In genomic region chr4:76597423-76597979, GRCh38 we compare ENCODE assay signal across 24 cellular contexts.
DNase-seq lines count a peak whose midpoint lies in the region; ATAC-seq and TF ChIP-seq lines count a peak whose summit lies in the region.
"Had no signal": no experiment of that assay in that cellular context is flagged by ENCODE, and none has a peak within 500 bp of the region (broad histone marks: within the 10 kb centered on the region; RNA-seq: fewer than 3 reads in every experiment).

No MANE protein-coding gene starts in this region.

- H3K36me3 ChIP-seq in prostate gland = no peaks in the 10 kb centered on the region
- no peaks in the 10 kb centered on the region for H3K36me3 ChIP-seq in MM.1S (replicated peaks; ENCODE audit: insufficient read depth, low read length)
- H3K36me3 ChIP-seq: gastrocnemius medialis, transverse colon had no signal

- H3F3A ChIP-seq in MM.1S (ENCODE audit: insufficient read depth, low read length) = no peaks in the 10 kb centered on the region; the same call in 1 of the 2 replicates

- H2AFZ ChIP-seq in MM.1S (ENCODE audit: low read length) = no peak overlapping the region
- H2AFZ ChIP-seq: GM23248 had no signal

- no peaks in the 10 kb centered on the region for H4K20me1 ChIP-seq in MM.1S (ENCODE audit: insufficient read depth, low read length)

- no peak overlapping the region for H3K9ac ChIP-seq in MM.1S (ENCODE audit: low read length)
- H3K9ac ChIP-seq: GM23248 had no signal

- TF ChIP-seq POLR2A in prostate gland (IDR thresholded peaks at IDR 0.05) = no peak

- DNase-seq in CD1c-positive myeloid dendritic cell (ENCODE audit: extremely low spot score) (peak; percentile 2), NCI-H69 (lab: John Stamatoyannopoulos, UW) (peak; percentile 29), epithelial cell of esophagus (ENCODE audit: low read depth) (peak; percentile 73), prostate gland (ENCODE audit: low spot score) (no peak), MM.1S (no peak), islet precursor cell (no peak)
- DNase-seq: activated CD4-positive, alpha-beta T cell treated with anti-CD3 and anti-CD28 coated beads for 36 hours; activated effector memory CD4-positive, alpha-beta T cell treated with Interleukin-2 at 50 U/mL for 16 hours; activated naive CD8-positive, alpha-beta T cell treated with anti-CD3 and anti-CD28 coated beads, Interleukin-2, amount 10 ng/mL, durations not matched to agents 7 days and 5 days; activated T-cell treated with anti-CD3 and anti-CD28 coated beads for 4 hours; CD4-positive, CD25-positive, alpha-beta regulatory T cell; central memory CD4-positive, alpha-beta T cell; dermis blood vessel endothelial cell; EL; gastrocnemius medialis; GM23248; HFFc6; NCI-H1092; NCI-H1694 treated with DMSO at 0.1 percent for 48 hours; stimulated activated CD4-positive, alpha-beta T cell treated with anti-CD3 and anti-CD28 coated beads, Interleukin-1b, Interleukin-23, amount 100 ng/mL, for 48 hours had no signal

- no peak overlapping the region for H3K4me2 ChIP-seq in MM.1S (ENCODE audit: low read depth, low read length)
- H3K4me2 ChIP-seq: smooth muscle cell had no signal

- H3K27me3 ChIP-seq in prostate gland (replicated peaks; ENCODE audit: insufficient read depth) (no peaks in the 10 kb centered on the region), MM.1S (replicated peaks; ENCODE audit: insufficient read depth, low read length) (no peaks in the 10 kb centered on the region)
- H3K27me3 ChIP-seq: gastrocnemius medialis, transverse colon had no signal

- no peaks in the 10 kb centered on the region for H3K9me3 ChIP-seq in prostate gland
- no peaks in the 10 kb centered on the region for H3K9me3 ChIP-seq in MM.1S (replicated peaks; ENCODE audit: insufficient read depth, low read length)
- H3K9me3 ChIP-seq: gastrocnemius medialis, transverse colon had no signal

- H3K4me3 ChIP-seq in epithelial cell of esophagus (ENCODE audit: low read length) (no peak overlapping the region), prostate gland (no peak overlapping the region), MM.1S (ENCODE audit: low read length) (no peak overlapping the region)
- H3K4me3 ChIP-seq: gastrocnemius medialis, GM23248, smooth muscle cell, transverse colon had no signal

- H3K4me1 ChIP-seq in prostate gland (replicated peaks) = no peaks in the 10 kb centered on the region
- 0 out of 2 replicates have a peak, but pooled peaks cover 5% of the 10 kb centered on the region for H3K4me1 ChIP-seq in MM.1S (ENCODE audit: low read length)
- H3K4me1 ChIP-seq: gastrocnemius medialis had no signal

- no peak for TF ChIP-seq CTCF in epithelial cell of esophagus (IDR thresholded peaks at IDR 0.05; ENCODE audit: insufficient read depth, low read depth, low read length, missing control alignments)
- TF ChIP-seq CTCF in prostate gland (IDR thresholded peaks at IDR 0.05) = no peak
- TF ChIP-seq CTCF in MM.1S (IDR thresholded peaks at IDR 0.05; ENCODE audit: low read length) = no peak

- no peaks in the 10 kb centered on the region for H3K79me2 ChIP-seq in MM.1S (ENCODE audit: low read length)

- intact Hi-C loops in prostate gland (cut with DNase I) = no loop called here

- no peak for ATAC-seq in HG02678 (IDR thresholded peaks at IDR 0.05; ENCODE audit: unreplicated experiment)
- ATAC-seq: activated CD4-positive, alpha-beta T cell treated with anti-CD3 and anti-CD28 coated beads for 36 hours; gastrocnemius medialis; natural killer cell treated with Interleukin-12 subunit alpha and Interleukin-12 subunit beta and Interleukin-15 and Interleukin-18, amount 100 ng/mL, for 72 hours had no signal

- H3K27ac ChIP-seq in prostate gland (peak overlapping the region; percentile 8 to 44), MM.1S (ENCODE audit: low read length) (no peak overlapping the region)
- H3K27ac ChIP-seq: gastrocnemius medialis, GM23248 had no signal

- no peaks in the 10 kb centered on the region for H3K9me2 ChIP-seq in MM.1S (replicated peaks; ENCODE audit: insufficient read depth, low read length)

- 41% methylated on average over 5 of the region's 5 CpGs for WGBS in prostate gland

Comparison
In these comparisons a context has a peak if more than half of its experiments do, and no peak if none do; other contexts are left out.
1. DNase-seq: peak in CD1c-positive myeloid dendritic cell (single experiment), NCI-H69 (single experiment) and epithelial cell of esophagus (single experiment); none in prostate gland (single experiment), MM.1S (single experiment) and islet precursor cell (single experiment).